9 cellular contexts compared by ENCODE assay signal in genomic region chr16:22321340-22322001, GRCh38. TPM values are rescaled to one million over a fixed set of nuclear protein-coding genes. Genes with fewer than 3 reads are reported as not detected.
A peak's percentile ranks its signal among the peaks of the same experiment; 100 is the strongest.
DNase-seq lines count a peak whose midpoint lies in the region; ATAC-seq and TF ChIP-seq lines count a peak whose summit lies in the region.
"Had no signal": no experiment of that assay in that cellular context is flagged by ENCODE, and none has a peak within 500 bp of the region (broad histone marks: within the 10 kb centered on the region; RNA-seq: fewer than 3 reads in every experiment).

No MANE protein-coding gene starts in this region.

- no peak overlapping the region for H2AFZ ChIP-seq in OCI-LY1 (ENCODE audit: low read length)

- H3K9ac ChIP-seq in OCI-LY1 (ENCODE audit: low read length): no peak overlapping the region

- intact Hi-C loops in esophagus muscularis mucosa (cut with DNase I): no loop called here

- WGBS in esophagus muscularis mucosa: 37% methylated on average over 15 of the region's 16 CpGs

- H3K27ac ChIP-seq in OCI-LY1 (ENCODE audit: low read depth, low read length, poor library complexity, severe bottlenecking) (no peak overlapping the region), esophagus muscularis mucosa (replicated peaks in 1 of 4) (no peak overlapping the region)
- H3K27ac ChIP-seq: SK-N-MC had no signal

- DNase-seq in COR-L47 (lab: John Stamatoyannopoulos, UW) (peak; percentile 50), HuH-7 (ENCODE audit: low spot score) (peak; percentile 77), activated T-cell treated with anti-CD3 and anti-CD28 coated beads for 4 hours (peak; percentile 43), esophagus muscularis mucosa (ENCODE audit: extremely low spot score) (no peak)
- DNase-seq in stimulated activated naive CD8-positive, alpha-beta T cell treated with anti-CD3 and anti-CD28 coated beads, Interleukin-15, amount 100 ng/mL, for 72 hours: peak; percentile 60 to 70

- H3K36me3 ChIP-seq in OCI-LY1 (ENCODE audit: insufficient read depth, low read length) (peaks cover 87% of the 10 kb centered on the region), esophagus muscularis mucosa (peaks cover 41 to 99% (median 88%) of the 10 kb centered on the region in 4 donors)

- no peaks in the 10 kb centered on the region for H3K79me2 ChIP-seq in OCI-LY1 (ENCODE audit: insufficient read depth, low read length)

- no peaks in the 10 kb centered on the region for H3K4me1 Mint-ChIP-seq in nephron
- peaks cover 32% of the 10 kb centered on the region for H3K4me1 Mint-ChIP-seq in stimulated activated naive CD8-positive, alpha-beta T cell treated with anti-CD3 and anti-CD28 coated beads, Interleukin-15, amount 100 ng/mL, for 72 hours

- H4K20me1 ChIP-seq in OCI-LY1 (ENCODE audit: insufficient read depth, low read length): no peaks in the 10 kb centered on the region

- H3K4me3 ChIP-seq in OCI-LY1 (ENCODE audit: low read depth, low read length, poor library complexity, severe bottlenecking) (no peak overlapping the region), esophagus muscularis mucosa (no peak overlapping the region)
- H3K4me3 ChIP-seq: SK-N-MC had no signal

- H3K4me3 Mint-ChIP-seq in nephron: no peak overlapping the region
- H3K4me3 Mint-ChIP-seq in stimulated activated naive CD8-positive, alpha-beta T cell treated with anti-CD3 and anti-CD28 coated beads, Interleukin-15, amount 100 ng/mL, for 72 hours: no peak overlapping the region

- H3K9me3 ChIP-seq in OCI-LY1 (ENCODE audit: low read length): no peaks in the 10 kb centered on the region
- H3K9me3 ChIP-seq in esophagus muscularis mucosa: no peaks in the 10 kb centered on the region

- no peak for TF ChIP-seq POLR2A in esophagus muscularis mucosa (IDR thresholded peaks at IDR 0.05; ENCODE audit: low read depth)

- no peaks in the 10 kb centered on the region for H3K27me3 ChIP-seq in OCI-LY1 (ENCODE audit: insufficient read depth, low read length)
- H3K27me3 ChIP-seq in esophagus muscularis mucosa: no peaks in the 10 kb centered on the region

- peak; percentile 98 for TF ChIP-seq CTCF in OCI-LY1 (IDR thresholded peaks at IDR 0.05; ENCODE audit: low read length)
- peak; percentile 85 to 91 (median 87) for TF ChIP-seq CTCF in esophagus muscularis mucosa (IDR thresholded peaks at IDR 0.05)
- TF ChIP-seq CTCF in nephron (IDR thresholded peaks at IDR 0.05; ENCODE audit: unreplicated experiment in 3 of 3): peak; percentile 89 to 94 (median 92)

- H3K36me3 Mint-ChIP-seq in nephron (ENCODE audit: low read depth): peaks cover 39% of the 10 kb centered on the region

- H3K27me3 Mint-ChIP-seq in nephron (ENCODE audit: low read depth): no peaks in the 10 kb centered on the region
- no peaks in the 10 kb centered on the region for H3K27me3 Mint-ChIP-seq in stimulated activated naive CD8-positive, alpha-beta T cell treated with anti-CD3 and anti-CD28 coated beads, Interleukin-15, amount 100 ng/mL, for 72 hours

- H3F3A ChIP-seq in OCI-LY1 (ENCODE audit: insufficient read depth, low read length): no peaks in the 10 kb centered on the region

- H3K9me2 ChIP-seq in OCI-LY1 (ENCODE audit: low read depth, low read length): no peaks in the 10 kb centered on the region

- TF ChIP-seq EP300 in esophagus muscularis mucosa (IDR thresholded peaks at IDR 0.05): no peak

- no peaks in the 10 kb centered on the region for H3K9me3 Mint-ChIP-seq in nephron
- H3K9me3 Mint-ChIP-seq in stimulated activated naive CD8-positive, alpha-beta T cell treated with anti-CD3 and anti-CD28 coated beads, Interleukin-15, amount 100 ng/mL, for 72 hours: no peaks in the 10 kb centered on the region

- H3K27ac Mint-ChIP-seq in nephron: no peak overlapping the region
- H3K27ac Mint-ChIP-seq in stimulated activated naive CD8-positive, alpha-beta T cell treated with anti-CD3 and anti-CD28 coated beads, Interleukin-15, amount 100 ng/mL, for 72 hours: peak overlapping the region; percentile 20 to 65

- H3K4me1 ChIP-seq in OCI-LY1 (ENCODE audit: insufficient read depth, low read length, severe bottlenecking) (no peaks in the 10 kb centered on the region), esophagus muscularis mucosa (peaks cover 5 to 8% (median 6%) of the 10 kb centered on the region in 4 donors)

- no peak overlapping the region for H3K4me2 ChIP-seq in OCI-LY1 (ENCODE audit: low read length)

- ATAC-seq in stimulated activated naive CD8-positive, alpha-beta T cell treated with anti-CD3 and anti-CD28 coated beads, Interleukin-15, amount 100 ng/mL, for 72 hours: peak; percentile 82
- ATAC-seq in GM18511 (IDR thresholded peaks at IDR 0.05; ENCODE audit: unreplicated experiment): no peak

RNA-seq across cellular contexts. Expression of gene POLR3E, which starts 24.3 kb away (rescaled TPM):
- 10 to 100 TPM; 39.9 to 50.7 (median 49.0) TPM for total RNA-seq in esophagus muscularis mucosa

RNA-seq across cellular contexts. Expression of gene CDR2, which starts 52.9 kb away (rescaled TPM):
- 10 to 100 TPM; 37.0 to 54.0 (median 39.5) TPM for total RNA-seq in esophagus muscularis mucosa

Comparison
In these comparisons a context has a peak if more than half of its experiments do, and no peak if none do; other contexts are left out.
1. H3K27ac Mint-ChIP-seq: peak in stimulated activated naive CD8-positive, alpha-beta T cell treated with anti-CD3 and anti-CD28 coated beads, Interleukin-15, amount 100 ng/mL, for 72 hours (2 of 2); none in nephron (0 of 3).
2. Peak in every context shown above with its lines, with median percentiles within 50 percentile points of each other: CTCF ChIP-seq.